ENCODE assay signal across 8 cellular contexts in the genomic region with DNA sequence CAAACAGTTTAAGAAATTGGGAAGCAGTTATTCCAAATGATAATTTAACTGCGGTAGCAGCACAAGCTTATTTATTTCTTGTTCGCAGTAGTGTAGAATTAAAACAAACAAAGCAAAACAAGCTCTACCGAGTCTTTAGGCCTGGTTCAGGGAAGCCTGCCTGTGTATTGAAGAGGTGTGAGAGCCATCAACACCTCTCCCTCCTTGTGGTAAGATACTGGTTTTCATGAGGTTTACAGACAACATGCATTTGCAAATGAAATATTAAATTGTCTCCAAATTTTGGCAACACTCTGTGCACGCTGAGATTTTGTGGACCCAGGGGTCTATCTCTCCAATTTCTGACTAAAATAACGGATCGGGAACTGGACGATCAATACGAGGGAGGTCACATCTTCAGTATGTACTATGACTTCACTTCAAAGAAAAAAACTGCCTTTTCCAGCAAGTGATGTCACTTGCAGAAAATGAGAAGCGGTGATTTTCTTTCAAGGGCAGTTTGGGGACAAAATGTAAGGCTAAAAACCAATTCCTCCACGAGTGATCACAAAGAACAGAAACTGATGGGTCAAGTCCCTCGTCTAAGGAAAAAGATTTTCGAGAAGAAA. TPM values are rescaled to one million over a fixed set of nuclear protein-coding genes. Genes with fewer than 3 reads are reported as not detected.
DNase-seq lines count a peak whose midpoint lies in the region; ATAC-seq and TF ChIP-seq lines count a peak whose summit lies in the region.

No MANE protein-coding gene starts in this region.

- no peaks in the 10 kb centered on the region for H3K27me3 Mint-ChIP-seq in activated naive CD8-positive, alpha-beta T cell

- peak overlapping the region; percentile 100 for H3K4me3 Mint-ChIP-seq in activated naive CD8-positive, alpha-beta T cell

- H3K4me1 ChIP-seq in heart right ventricle (peaks cover 4 to 50% (median 26%) of the 10 kb centered on the region in 9 donors), tibial artery (peaks cover 0 to 24% (median 10%) of the 10 kb centered on the region in 4 donors)

- H3K27me3 ChIP-seq in heart right ventricle (no peaks in the 10 kb centered on the region), kidney epithelial cell (ENCODE audit: control insufficient read depth, insufficient read depth, low read length) (no peaks in the 10 kb centered on the region), tibial artery (no peaks in the 10 kb centered on the region)

- peak overlapping the region in 9 of 10 donors; percentile 81 to 95 (median 94) for H3K27ac ChIP-seq in heart right ventricle
- H3K27ac ChIP-seq in tibial artery, result peak overlapping the region; percentile 92 to 94

- intact Hi-C loops in heart right ventricle (cut with DNase I), result loop anchor here in 4 of 10 donors (1.0 to 10.0 kb wide), 6 partner anchors 23 to 1397 kb away; partner anchors contain the start of genes U2SURP (in 2 of the 4), DIPK2A (in 1 of the 4) and TRPC1 (in 1 of the 4)
- intact Hi-C loops in Right ventricle myocardium superior (cut with DNase I), result no loop called here
- intact Hi-C loops in tibial artery (cut with DNase I; ENCODE audit: low total_unique reads), result no loop called here

- no peaks in the 10 kb centered on the region for H3K9me3 ChIP-seq in heart right ventricle
- no peaks in the 10 kb centered on the region for H3K9me3 ChIP-seq in tibial artery

- peaks cover 0 to 4% (median 0%) of the 10 kb centered on the region in 9 donors for H3K36me3 ChIP-seq in heart right ventricle
- H3K36me3 ChIP-seq in kidney epithelial cell (ENCODE audit: control insufficient read depth, insufficient read depth, low read length), result no peaks in the 10 kb centered on the region
- H3K36me3 ChIP-seq in tibial artery, result no peaks in the 10 kb centered on the region

- ATAC-seq in heart right ventricle (no peak), Right ventricle myocardium superior (ENCODE audit: poor library complexity) (no peak), GM18867 (IDR thresholded peaks at IDR 0.05; ENCODE audit: unreplicated experiment) (no peak)

- no peaks in the 10 kb centered on the region for H3K9me3 Mint-ChIP-seq in activated naive CD8-positive, alpha-beta T cell (ENCODE audit: low read depth)

- TF ChIP-seq CTCF in heart right ventricle (IDR thresholded peaks at IDR 0.05), result no peak
- TF ChIP-seq CTCF in kidney epithelial cell (IDR thresholded peaks at IDR 0.05; ENCODE audit: insufficient read depth, low read length, poor library complexity, severe bottlenecking), result no peak
- TF ChIP-seq CTCF in tibial artery (IDR thresholded peaks at IDR 0.05), result no peak

- H3K4me3 ChIP-seq in heart right ventricle, result peak overlapping the region; percentile 77 to 98 (median 86)
- peak overlapping the region; percentile 88 for H3K4me3 ChIP-seq in kidney epithelial cell (ENCODE audit: low read depth, low read length)
- H3K4me3 ChIP-seq in tibial artery, result peak overlapping the region; percentile 75 to 82

- WGBS in heart right ventricle, 2 donors, result 7 to 11% methylated on average over 12 of the region's 12 CpGs

- peak overlapping the region; percentile 98 for H3K27ac Mint-ChIP-seq in activated naive CD8-positive, alpha-beta T cell

- DNase-seq in heart right ventricle, result no peak
- DNase-seq in Right ventricle myocardium superior, result no peak
- DNase-seq in kidney epithelial cell (ENCODE audit: low read depth), result no peak
- no peak for DNase-seq in tibial artery
- DNase-seq in NCI-H1105 treated with DMSO at 0.1 percent for 48 hours (lab: John Stamatoyannopoulos, UW), result no peak
- DNase-seq in HuH-7 (ENCODE audit: low spot score), result no peak

- H3K36me3 Mint-ChIP-seq in activated naive CD8-positive, alpha-beta T cell, result peaks cover 4% of the 10 kb centered on the region

- H3K4me1 Mint-ChIP-seq in activated naive CD8-positive, alpha-beta T cell (ENCODE audit: low read depth), result peaks cover 55% of the 10 kb centered on the region

RNA-seq across cellular contexts. Expression of gene ATR, which starts 0.7 kb away (rescaled TPM):
- total RNA-seq in heart right ventricle, result 10 to 100 TPM in 6 of 10 donors, 1 to 10 TPM in 4; 6.8 to 13.6 (median 10.8) TPM
- 10 to 100 TPM in 1 of 2 donors, 1 to 10 TPM in 1; 4.8 to 19.7 TPM for polyA plus RNA-seq in heart right ventricle
- total RNA-seq in Right ventricle myocardium superior, result 5.2 TPM
- total RNA-seq in kidney epithelial cell, result 23.6 and 25.2 TPM in 2 replicates

RNA-seq across cellular contexts. Expression of gene PLS1, which starts 18.4 kb away (rescaled TPM):
- total RNA-seq in heart right ventricle, result 1 to 10 TPM; 1.0 to 2.7 (median 1.8) TPM
- polyA plus RNA-seq in heart right ventricle, result under 1 TPM; 0.72 to 0.73 TPM
- total RNA-seq in Right ventricle myocardium superior, result 1.9 TPM
- total RNA-seq in kidney epithelial cell, result 15.6 and 21.8 TPM in 2 replicates
